ENCODE assay signal across 21 cellular contexts in genomic region chr2:71668326-71669057, GRCh38.
DNase-seq lines count a peak whose midpoint lies in the region; ATAC-seq and TF ChIP-seq lines count a peak whose summit lies in the region.
"Had no signal": no experiment of that assay in that cellular context is flagged by ENCODE, and none has a peak within 500 bp of the region (broad histone marks: within the 10 kb centered on the region; RNA-seq: fewer than 3 reads in every experiment).

No MANE protein-coding gene starts in this region.

- intact Hi-C loops in sigmoid colon (cut with DNase I) (loop anchor here (5.0 to 10.0 kb wide), 2 partner anchors 51 to 76 kb away; no protein-coding TSS in a partner anchor), dorsolateral prefrontal cortex (cut with DNase I) (no loop called here)

- H3K4me3 ChIP-seq in sigmoid colon (no peak overlapping the region), dorsolateral prefrontal cortex (no peak overlapping the region)

- H3K9me3 ChIP-seq in sigmoid colon, result no peaks in the 10 kb centered on the region

- peaks cover 0 to 14% (median 9%) of the 10 kb centered on the region in 4 donors for H3K4me1 ChIP-seq in sigmoid colon

- in situ Hi-C loops in G401 (cut with HindIII; ENCODE audit: low sequenced_read_pairs), result no loop called here

- ATAC-seq in WTC11, result peak; percentile 36; the same call in 1 of the 2 replicates
- no peak for ATAC-seq in left lobe of liver
- ATAC-seq in GM21447 (IDR thresholded peaks at IDR 0.05; ENCODE audit: unreplicated experiment), result no peak
- ATAC-seq: HepG2 had no signal

- H3K27me3 ChIP-seq in sigmoid colon (no peaks in the 10 kb centered on the region), dorsolateral prefrontal cortex (no peaks in the 10 kb centered on the region)

- no peak for TF ChIP-seq EP300 in sigmoid colon (IDR thresholded peaks at IDR 0.05)

- no peak overlapping the region for H3K27ac ChIP-seq in sigmoid colon
- no peak overlapping the region for H3K27ac ChIP-seq in dorsolateral prefrontal cortex
- H3K27ac ChIP-seq: C4-2B, KMS-11 had no signal

- H3K36me3 Mint-ChIP-seq in WTC11, result peaks cover 8% of the 10 kb centered on the region; the same call in 1 of the 2 replicates

- no peaks in the 10 kb centered on the region for H3K4me1 Mint-ChIP-seq in WTC11

- H3K9me3 Mint-ChIP-seq in WTC11, result no peaks in the 10 kb centered on the region

- H3K27me3 Mint-ChIP-seq in WTC11 (ENCODE audit: low read depth), result no peaks in the 10 kb centered on the region

- CTCF ChIA-PET in WTC11 (lab: Charles Lee), result interaction anchor here (0.7 kb wide), 1 partner anchor 111 kb away, joined by 3 read pairs; no protein-coding TSS in a partner anchor

- no peak overlapping the region; the same call in 1 of the 2 replicates for H3K27ac Mint-ChIP-seq in WTC11

- POLR2A ChIA-PET in WTC11 (lab: Charles Lee), result no interaction called here

- 89 to 90% methylated on average over 17 of the region's 17 CpGs for WGBS in sigmoid colon, 2 donors

- TF ChIP-seq CTCF in WTC11 (IDR thresholded peaks at IDR 0.05), result no peak
- TF ChIP-seq CTCF in sigmoid colon (IDR thresholded peaks at IDR 0.05), result no peak
- TF ChIP-seq CTCF in dorsolateral prefrontal cortex (IDR thresholded peaks at IDR 0.05 in 54 of 56, conservative IDR thresholded peaks at IDR 0.05 in 2 of 56; ENCODE audit: low read depth in 1 of 56, partially characterized antibody in 56 of 56), result no peak

- no peak for TF ChIP-seq POLR2A in sigmoid colon (IDR thresholded peaks at IDR 0.05)

- DNase-seq in activated CD8-positive, alpha-beta memory T cell treated with anti-CD3 and anti-CD28 coated beads, Interleukin-2, amount 50 U/mL, for 48 hours, result peak; percentile 17
- DNase-seq in activated CD8-positive, alpha-beta memory T cell treated with anti-CD3 and anti-CD28 coated beads, Interleukin-2, amount 50 U/mL, for 4 hours, result no peak
- DNase-seq in WTC11 (ENCODE audit: low spot score) (no peak), left lobe of liver (ENCODE audit: low spot score) (peak; percentile 39), sigmoid colon (peak; percentile 46), G401 (ENCODE audit: low spot score) (no peak), dorsolateral prefrontal cortex (no peak)
- DNase-seq: COR-L47; DMS53; GOT3; NCI-H1092; NCI-H1694 treated with DMSO at 0.1 percent for 48 hours; NCI-H345; NCI-H69; NK-92 treated with Interleukin-12 subunit alpha and Interleukin-12 subunit beta, amount 100 ng/mL, for 24 hours; OCI-M1; RPMI8226 had no signal

- no peak overlapping the region for H3K4me3 Mint-ChIP-seq in WTC11

- H3K36me3 ChIP-seq in sigmoid colon, result peaks cover 0 to 24% (median 7%) of the 10 kb centered on the region in 4 donors

TF ChIP-seq in WTC11, 78 proteins besides CTCF, POLR2A, EP300 and RAD21:
- TF ChIP-seq ZBTB21 (CRISPR knock-in tag; IDR thresholded peaks at IDR 0.05; ENCODE audit: borderline replicate concordance) (no peak), ZNF416 (CRISPR knock-in tag; IDR thresholded peaks at IDR 0.05) (no peak), ZNF232 (CRISPR knock-in tag; IDR thresholded peaks at IDR 0.05) (no peak)

Comparison
In these comparisons a context has a peak if more than half of its experiments do, and no peak if none do; other contexts are left out.
1. DNase-seq: peak in activated CD8-positive, alpha-beta memory T cell treated with anti-CD3 and anti-CD28 coated beads, Interleukin-2, amount 50 U/mL, for 48 hours (single experiment), left lobe of liver (single experiment) and sigmoid colon (single experiment); none in activated CD8-positive, alpha-beta memory T cell treated with anti-CD3 and anti-CD28 coated beads, Interleukin-2, amount 50 U/mL, for 4 hours (single experiment), WTC11 (single experiment), G401 (single experiment) and dorsolateral prefrontal cortex (0 of 10).